In genomic region chr10:99787303-99787702, GRCh38 we compare ENCODE assay signal across 34 cellular contexts.
"Had no signal": no experiment of that assay in that cellular context is flagged by ENCODE, and none has a peak within 500 bp of the region (broad histone marks: within the 10 kb centered on the region; RNA-seq: fewer than 3 reads in every experiment).

No MANE protein-coding gene starts in this region.

- H3K27me3 ChIP-seq: adrenal gland, body of pancreas, esophagus muscularis mucosa, gastroesophageal sphincter, heart right ventricle had no signal

- ATAC-seq: activated CD4-positive, CD25-positive, alpha-beta regulatory T cell treated with anti-CD3 and anti-CD28 coated beads, Interleukin-2, amount 50 U/mL, for 24 hours; activated CD8-positive, alpha-beta memory T cell treated with anti-CD3 and anti-CD28 coated beads, Interleukin-2, amount 10 ng/mL, durations not matched to agents 7 days and 5 days; activated CD8-positive, alpha-beta T cell treated with anti-CD3 and anti-CD28 coated beads for 36 hours; body of pancreas; effector memory CD8-positive, alpha-beta T cell; gastroesophageal sphincter; heart right ventricle; T-helper 17 cell had no signal

- H3K27ac Mint-ChIP-seq: activated B cell treated with CpG ODN at 0.5 μM for 24 hours; activated CD8-positive, alpha-beta memory T cell treated with anti-CD3 and anti-CD28 coated beads, Interleukin-2, amount 10 ng/mL, durations not matched to agents 7 days and 5 days; activated CD8-positive, alpha-beta T cell treated with anti-CD3 and anti-CD28 coated beads for 36 hours; activated naive CD8-positive, alpha-beta T cell; effector memory CD8-positive, alpha-beta T cell; T-helper 17 cell; T-helper 2 cell treated with Interferon-gamma antibody and Interleukin-4, amounts not matched to agents 5 μg/mL and 100 μg/mL, for 36 hours had no signal

- FAIRE-seq: colon had no signal

- H3K36me3 Mint-ChIP-seq: activated CD8-positive, alpha-beta memory T cell treated with anti-CD3 and anti-CD28 coated beads, Interleukin-2, amount 10 ng/mL, durations not matched to agents 7 days and 5 days had no signal

- H3K4me3 Mint-ChIP-seq: activated B cell treated with CpG ODN at 0.5 μM for 24 hours; activated CD8-positive, alpha-beta memory T cell treated with anti-CD3 and anti-CD28 coated beads, Interleukin-2, amount 10 ng/mL, durations not matched to agents 7 days and 5 days; activated CD8-positive, alpha-beta T cell treated with anti-CD3 and anti-CD28 coated beads for 36 hours; activated naive CD8-positive, alpha-beta T cell; effector memory CD8-positive, alpha-beta T cell; T-helper 17 cell; T-helper 2 cell treated with Interferon-gamma antibody and Interleukin-4, amounts not matched to agents 5 μg/mL and 100 μg/mL, for 36 hours had no signal

- H3K36me3 ChIP-seq: adrenal gland, esophagus muscularis mucosa, gastroesophageal sphincter, heart right ventricle, WERI-Rb-1 had no signal

- H3K9me3 ChIP-seq: adrenal gland, body of pancreas, esophagus muscularis mucosa, gastroesophageal sphincter had no signal

- H3K9me3 Mint-ChIP-seq: activated B cell treated with CpG ODN at 0.5 μM for 24 hours; activated CD8-positive, alpha-beta T cell treated with anti-CD3 and anti-CD28 coated beads for 36 hours; effector memory CD8-positive, alpha-beta T cell; T-helper 2 cell treated with Interferon-gamma antibody and Interleukin-4, amounts not matched to agents 5 μg/mL and 100 μg/mL, for 36 hours had no signal

- DNase-seq: activated B cell treated with CpG ODN at 0.5 μM for 24 hours; activated CD4-positive, alpha-beta T cell treated with anti-CD3 and anti-CD28 coated beads for 48 hours; activated CD4-positive, alpha-beta T cell treated with anti-CD3 and anti-CD28 coated beads, Interleukin-2, amount 50 U/mL, for 1 hour; activated CD4-positive, alpha-beta T cell treated with anti-CD3 and anti-CD28 coated beads, Interleukin-2, amount 50 U/mL, for 48 hours; activated CD8-positive, alpha-beta memory T cell treated with anti-CD3 and anti-CD28 coated beads, Interleukin-2, amount 10 ng/mL, durations not matched to agents 7 days and 5 days; activated CD8-positive, alpha-beta memory T cell treated with anti-CD3 and anti-CD28 coated beads, Interleukin-2, amount 50 U/mL, for 4 hours; activated CD8-positive, alpha-beta T cell treated with anti-CD3 and anti-CD28 coated beads for 36 hours; activated gamma-delta T cell; activated naive CD4-positive, alpha-beta T cell; activated naive CD4-positive, alpha-beta T cell treated with anti-CD3 and anti-CD28 coated beads, Interleukin-2, amount 50 U/mL, for 16 hours; activated T-cell treated with anti-CD3 and anti-CD28 coated beads, Interleukin-2, amount 50 U/mL, for 1 hour; activated T-cell treated with anti-CD3 and anti-CD28 coated beads, Interleukin-2, amount 50 U/mL, for 48 hours; adrenal gland; amygdala; aorta; body of pancreas; caudate nucleus; cortex of kidney; dermis blood vessel endothelial cell; effector CD4-positive, alpha-beta T cell; effector memory CD8-positive, alpha-beta T cell; erythroblast; foreskin melanocyte; heart right ventricle; T-helper 1 cell; T-helper 17 cell; T1000; WERI-Rb-1 had no signal

- H3K4me3 ChIP-seq: adrenal gland, body of pancreas, esophagus muscularis mucosa, gastroesophageal sphincter, heart right ventricle had no signal

- H3K27me3 Mint-ChIP-seq: activated B cell treated with CpG ODN at 0.5 μM for 24 hours; activated CD8-positive, alpha-beta T cell treated with anti-CD3 and anti-CD28 coated beads for 36 hours; activated naive CD8-positive, alpha-beta T cell; effector memory CD8-positive, alpha-beta T cell; T-helper 17 cell had no signal

- H3K27ac ChIP-seq: adrenal gland, body of pancreas, WERI-Rb-1 had no signal

- H3K4me1 ChIP-seq: adrenal gland, body of pancreas had no signal

- H3K4me1 Mint-ChIP-seq: activated B cell treated with CpG ODN at 0.5 μM for 24 hours, T-helper 17 cell had no signal
